In the genomic region with DNA sequence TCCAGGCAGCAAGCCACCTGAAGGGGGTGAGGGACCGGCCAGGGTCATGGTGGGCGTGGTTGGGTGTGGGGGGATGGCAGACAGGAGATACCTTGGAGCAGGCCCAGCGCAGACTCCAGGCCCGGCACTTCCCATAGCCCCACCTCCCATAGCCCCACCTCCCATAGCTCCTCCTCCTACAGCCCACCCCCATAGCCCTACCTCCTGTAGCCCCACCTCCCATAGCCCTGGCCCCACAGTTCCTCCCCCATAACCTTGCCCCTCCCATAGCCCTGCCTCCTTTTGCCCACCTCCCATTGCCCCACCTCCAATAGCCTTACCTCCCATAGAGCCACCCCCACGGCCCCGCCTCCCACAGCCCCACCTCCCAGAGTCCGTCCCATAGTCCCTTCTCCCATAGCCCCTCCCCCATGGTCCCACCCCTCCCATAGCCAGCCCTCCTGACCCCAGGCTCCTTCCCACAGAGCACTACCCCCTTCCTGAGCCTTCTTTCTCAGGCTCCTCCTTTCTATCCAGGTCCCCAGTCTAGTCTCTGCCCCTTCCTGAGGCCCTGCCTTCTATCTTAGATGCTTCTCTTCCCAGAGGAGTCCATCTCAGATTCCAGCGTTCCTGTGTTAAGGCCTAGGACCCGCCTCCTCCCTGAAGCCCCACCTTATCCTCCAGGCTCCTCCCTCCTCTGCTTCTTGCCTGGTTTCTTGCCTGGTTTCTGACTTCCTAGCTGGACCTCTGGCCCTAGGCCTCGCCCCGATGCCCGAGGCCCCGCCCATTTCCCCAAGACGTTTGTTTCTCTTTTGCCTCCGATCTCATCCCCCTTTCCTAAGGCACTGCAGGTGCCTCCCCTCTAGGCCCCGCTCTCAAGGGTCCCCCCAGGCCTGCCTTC, we compare ENCODE assay signal across 8 cellular contexts. TPM values are rescaled to one million over a fixed set of nuclear protein-coding genes. Genes with fewer than 3 reads are reported as not detected.
DNase-seq lines count a peak whose midpoint lies in the region; ATAC-seq and TF ChIP-seq lines count a peak whose summit lies in the region.

No MANE protein-coding gene starts in this region.

- peak in 3 of 4 donors; percentile 22 to 53 (median 26) for ATAC-seq in psoas muscle

- H3K27me3 ChIP-seq in H7 (ENCODE audit: control insufficient read depth, insufficient read depth, low read length) (no peaks in the 10 kb centered on the region), psoas muscle (ENCODE audit: insufficient read depth in 3 of 3, low read length in 2 of 3) (no peaks in the 10 kb centered on the region)

- H3K9me3 ChIP-seq in psoas muscle, result no peaks in the 10 kb centered on the region

- intact Hi-C loops in psoas muscle (cut with DNase I), result no loop called here
- intact Hi-C loops in activated T-helper 2 cell treated with anti-CD3 and anti-CD28 coated beads, Interferon-gamma antibody, Interleukin-2, Interleukin-4, amounts not matched to agents 10 μg/mL and 5 μg/mL and 100 μg/mL, durations not matched to agents 14 hours and 24 hours and 36 hours (cut with micrococcal nuclease), result no loop called here

- H3K27ac ChIP-seq in psoas muscle, result no peak overlapping the region

- peaks cover 4% of the 10 kb centered on the region for H3K4me1 Mint-ChIP-seq in activated T-helper 2 cell treated with anti-CD3 and anti-CD28 coated beads, Interferon-gamma antibody, Interleukin-2, Interleukin-4, amounts not matched to agents 10 μg/mL and 5 μg/mL and 100 μg/mL, durations not matched to agents 14 hours and 24 hours and 36 hours (ENCODE audit: low read depth)

- peak; percentile 16 for DNase-seq in CD1c-positive myeloid dendritic cell (ENCODE audit: extremely low spot score)
- peak; percentile 98 for DNase-seq in H7
- peak; percentile 44 for DNase-seq in SW480 (ENCODE audit: low spot score)
- peak; percentile 76 for DNase-seq in fibroblast of villous mesenchyme (ENCODE audit: low read depth)
- peak; percentile 31 to 69 for DNase-seq in psoas muscle
- DNase-seq in pons (ENCODE audit: low spot score), result no peak
- DNase-seq in activated naive CD4-positive, alpha-beta T cell treated with Interleukin-2 at 50 U/mL for 16 hours, result no peak
- no peak for DNase-seq in activated T-helper 2 cell treated with anti-CD3 and anti-CD28 coated beads, Interferon-gamma antibody, Interleukin-2, Interleukin-4, amounts not matched to agents 10 μg/mL and 5 μg/mL and 100 μg/mL, durations not matched to agents 14 hours and 24 hours and 36 hours (ENCODE audit: low spot score)

- H3K4me3 ChIP-seq in H7 (ENCODE audit: insufficient read depth, low read depth, low read length) (peak overlapping the region; percentile 43), fibroblast of villous mesenchyme (ENCODE audit: low read depth, low read length) (peak overlapping the region; percentile 21), psoas muscle (no peak overlapping the region)

- H3K27me3 Mint-ChIP-seq in activated T-helper 2 cell treated with anti-CD3 and anti-CD28 coated beads, Interferon-gamma antibody, Interleukin-2, Interleukin-4, amounts not matched to agents 10 μg/mL and 5 μg/mL and 100 μg/mL, durations not matched to agents 14 hours and 24 hours and 36 hours (ENCODE audit: low read depth), result no peaks in the 10 kb centered on the region

- no peaks in the 10 kb centered on the region for H3K36me3 Mint-ChIP-seq in activated T-helper 2 cell treated with anti-CD3 and anti-CD28 coated beads, Interferon-gamma antibody, Interleukin-2, Interleukin-4, amounts not matched to agents 10 μg/mL and 5 μg/mL and 100 μg/mL, durations not matched to agents 14 hours and 24 hours and 36 hours (ENCODE audit: low read depth)

- whole genome bisulfite sequencing in psoas muscle, 3 donors, result 55 to 61% (median 59%) methylated on average over 16 of the region's 16 CpGs

- TF ChIP-seq CTCF in fibroblast of villous mesenchyme (IDR thresholded peaks at IDR 0.05; ENCODE audit: insufficient read depth, low read depth, low read length), result no peak
- no peak for TF ChIP-seq CTCF in psoas muscle (IDR thresholded peaks at IDR 0.05)

- H3K4me1 ChIP-seq in psoas muscle, result no peaks in the 10 kb centered on the region

- H3K36me3 ChIP-seq in H7 (replicated peaks; ENCODE audit: control insufficient read depth, insufficient read depth, low read length), result no peaks in the 10 kb centered on the region; the same call in 1 of the 2 replicates
- H3K36me3 ChIP-seq in psoas muscle (ENCODE audit: insufficient read depth in 1 of 2, low read depth in 1 of 2), result peaks cover 0 to 20% of the 10 kb centered on the region in 2 donors

- no peak overlapping the region for H3K4me3 Mint-ChIP-seq in activated T-helper 2 cell treated with anti-CD3 and anti-CD28 coated beads, Interferon-gamma antibody, Interleukin-2, Interleukin-4, amounts not matched to agents 10 μg/mL and 5 μg/mL and 100 μg/mL, durations not matched to agents 14 hours and 24 hours and 36 hours (ENCODE audit: low read depth)

- no peak overlapping the region for H3K27ac Mint-ChIP-seq in activated T-helper 2 cell treated with anti-CD3 and anti-CD28 coated beads, Interferon-gamma antibody, Interleukin-2, Interleukin-4, amounts not matched to agents 10 μg/mL and 5 μg/mL and 100 μg/mL, durations not matched to agents 14 hours and 24 hours and 36 hours

- H3K9me3 Mint-ChIP-seq in activated T-helper 2 cell treated with anti-CD3 and anti-CD28 coated beads, Interferon-gamma antibody, Interleukin-2, Interleukin-4, amounts not matched to agents 10 μg/mL and 5 μg/mL and 100 μg/mL, durations not matched to agents 14 hours and 24 hours and 36 hours, result no peaks in the 10 kb centered on the region

RNA-seq across cellular contexts. Expression of a gene that starts 46.8 kb away (rescaled TPM):
- 24.6 and 28.6 TPM in 2 replicates for total RNA-seq in H7 (2014; rRNA removed; shearing (Covaris generic))
- total RNA-seq in fibroblast of villous mesenchyme (5.5 and 6.9 TPM in 2 replicates), psoas muscle (10 to 100 TPM; 22.5 to 51.4 (median 28.6) TPM)
- polyA plus RNA-seq in psoas muscle, result 10 to 100 TPM; 14.5 to 31.4 (median 17.4) TPM
- total RNA-seq in activated T-helper 2 cell treated with anti-CD3 and anti-CD28 coated beads, Interferon-gamma antibody, Interleukin-2, Interleukin-4, amounts not matched to agents 10 μg/mL and 5 μg/mL and 100 μg/mL, durations not matched to agents 14 hours and 24 hours and 36 hours, result 0.30 and 0.37 TPM in 2 replicates

RNA-seq across cellular contexts. Expression of a gene that starts 52.4 kb away (rescaled TPM):
- 62.1 and 71.1 TPM in 2 replicates for total RNA-seq in H7 (2014; rRNA removed; shearing (Covaris generic))
- total RNA-seq in fibroblast of villous mesenchyme (22.5 and 28.0 TPM in 2 replicates), psoas muscle (10 to 100 TPM; 22.7 to 42.6 (median 34.1) TPM)
- 10 to 100 TPM; 25.7 to 38.8 (median 36.8) TPM for polyA plus RNA-seq in psoas muscle
- 33.0 and 34.6 TPM in 2 replicates for total RNA-seq in activated T-helper 2 cell treated with anti-CD3 and anti-CD28 coated beads, Interferon-gamma antibody, Interleukin-2, Interleukin-4, amounts not matched to agents 10 μg/mL and 5 μg/mL and 100 μg/mL, durations not matched to agents 14 hours and 24 hours and 36 hours

Comparison
In these comparisons a context has a peak if more than half of its experiments do, and no peak if none do; other contexts are left out.
1. DNase-seq: peak in CD1c-positive myeloid dendritic cell (single experiment), H7 (single experiment), SW480 (single experiment), fibroblast of villous mesenchyme (single experiment) and psoas muscle (2 of 2); none in pons (single experiment), activated naive CD4-positive, alpha-beta T cell treated with Interleukin-2 at 50 U/mL for 16 hours (single experiment) and activated T-helper 2 cell treated with anti-CD3 and anti-CD28 coated beads, Interferon-gamma antibody, Interleukin-2, Interleukin-4, amounts not matched to agents 10 μg/mL and 5 μg/mL and 100 μg/mL, durations not matched to agents 14 hours and 24 hours and 36 hours (single experiment).